In genomic region chr2:12127639-12128038, GRCh38 we compare ENCODE assay signal across 14 cellular contexts.
A peak's percentile ranks its signal among the peaks of the same experiment; 100 is the strongest.
DNase-seq lines count a peak whose midpoint lies in the region; ATAC-seq, FAIRE-seq and TF ChIP-seq lines count a peak whose summit lies in the region.
"Had no signal": no experiment of that assay in that cellular context is flagged by ENCODE, and none has a peak within 500 bp of the region (broad histone marks: within the 10 kb centered on the region; RNA-seq: fewer than 3 reads in every experiment).

No MANE protein-coding gene starts in this region.

- POLR2A ChIA-PET in GM12878 (lab: Charles Lee), result interaction anchor here (0.6 kb wide), 1 partner anchor 9 kb away, joined by 3 read pairs; no protein-coding TSS in a partner anchor

- DNase-seq in activated naive CD4-positive, alpha-beta T cell treated with anti-CD3 and anti-CD28 coated beads for 36 hours, result peak; percentile 37
- no peak for DNase-seq in activated naive CD4-positive, alpha-beta T cell treated with Interleukin-2 at 50 U/mL for 16 hours
- DNase-seq in Jurkat, Clone E6-1 (ENCODE audit: low read depth, low spot score), result peak; percentile 17
- DNase-seq in GM12878 (ENCODE audit: low read depth, low spot score), result no peak
- no peak for DNase-seq in sigmoid colon
- no peak for DNase-seq in neural progenitor cell (ENCODE audit: low spot score)
- DNase-seq: NCI-H226; stimulated activated CD4-positive, alpha-beta T cell treated with anti-CD3 and anti-CD28 coated beads, Interleukin-12 subunit alpha, Interleukin-12 subunit beta, amount 100 ng/mL, for 4 hours had no signal

- 52% methylated on average over 2 of the region's 2 CpGs for WGBS in GM12878 (ENCODE audit: insufficient coverage, insufficient replicate concordance, low lambda C conversion rate, missing lambda C conversion rate)
- WGBS in thymus, result 12% methylated on average over 2 of the region's 2 CpGs
- WGBS in sigmoid colon, 2 donors, result 40 to 65% methylated on average over 2 of the region's 2 CpGs

- RAD21 ChIA-PET in GM12878 (lab: Charles Lee; ENCODE audit: unreplicated experiment), result no interaction called here

- no peak for TF ChIP-seq RAD21 in GM12878 (IDR thresholded peaks at IDR 0.05; ENCODE audit: insufficient read depth, low read depth, low read length)

- H3K9ac ChIP-seq in GM12878 (ENCODE audit: control insufficient read depth, insufficient read depth, low read length), result no peak overlapping the region
- H3K9ac ChIP-seq in neural progenitor cell, result no peak overlapping the region

- H3F3A ChIP-seq in neural progenitor cell (ENCODE audit: low read depth), result no peaks in the 10 kb centered on the region

- TF ChIP-seq CTCF in GM12878 (IDR thresholded peaks at IDR 0.05 in 2 of 3, conservative IDR thresholded peaks at IDR 0.05 in 1 of 3; ENCODE audit: control insufficient read depth in 2 of 3, extremely low read depth in 1 of 3, insufficient read depth in 1 of 3, low read depth in 3 of 3, low read length in 3 of 3) (no peak), sigmoid colon (IDR thresholded peaks at IDR 0.05) (no peak), neural progenitor cell (IDR thresholded peaks at IDR 0.05) (no peak)

- H3K4me1 Mint-ChIP-seq in activated naive CD4-positive, alpha-beta T cell treated with anti-CD3 and anti-CD28 coated beads for 36 hours (ENCODE audit: low read depth), result peaks cover 2% of the 10 kb centered on the region
- H3K4me1 Mint-ChIP-seq in neural progenitor cell, result no peaks in the 10 kb centered on the region
- H3K4me1 Mint-ChIP-seq: brain had no signal

- peak overlapping the region; percentile 74 for H3K27ac Mint-ChIP-seq in activated naive CD4-positive, alpha-beta T cell treated with anti-CD3 and anti-CD28 coated beads for 36 hours
- H3K27ac Mint-ChIP-seq in neural progenitor cell, result no peak overlapping the region

- no TSS peak for BruUV-seq in GM12878 (replicated peaks; lab: Mats Ljungman, UMichigan)

- in situ Hi-C loops in GM12878 (cut with MboI), result no loop called here

- intact Hi-C loops in activated naive CD4-positive, alpha-beta T cell treated with anti-CD3 and anti-CD28 coated beads for 36 hours (cut with micrococcal nuclease), result loop anchor here (1.0 to 10.0 kb wide), 13 partner anchors 21 to 880 kb away; partner anchors contain the start of genes LPIN1 and TRIB2
- intact Hi-C loops in GM12878 (cut with micrococcal nuclease; ENCODE audit: unreplicated experiment), result no loop called here
- intact Hi-C loops in sigmoid colon (cut with DNase I), result no loop called here

- TF ChIP-seq EP300 in GM12878 (IDR thresholded peaks at IDR 0.05; ENCODE audit: borderline replicate concordance in 1 of 2, control insufficient read depth in 1 of 2, low read depth in 2 of 2, low read length in 2 of 2) (no peak), sigmoid colon (IDR thresholded peaks at IDR 0.05) (no peak)

- H2AFZ ChIP-seq in GM12878 (ENCODE audit: control insufficient read depth, low read depth, low read length), result peak overlapping the region; percentile 19; the same call in 1 of the 2 replicates
- no peak overlapping the region for H2AFZ ChIP-seq in neural progenitor cell (replicated peaks)
- H2AFZ ChIP-seq: hepatocyte had no signal

- H3K9me3 ChIP-seq in GM12878 (replicated peaks; ENCODE audit: control insufficient read depth, insufficient read depth, low read length) (peaks cover 1% of the 10 kb centered on the region; the same call in 2 of the 3 replicates), thymus (ENCODE audit: control insufficient read depth) (no peaks in the 10 kb centered on the region), sigmoid colon (peaks cover 0 to 5% (median 0%) of the 10 kb centered on the region in 4 donors), neural progenitor cell (ENCODE audit: low read depth) (no peaks in the 10 kb centered on the region)

- H3K4me3 Mint-ChIP-seq in activated naive CD4-positive, alpha-beta T cell treated with anti-CD3 and anti-CD28 coated beads for 36 hours, result no peak overlapping the region
- H3K4me3 Mint-ChIP-seq in neural progenitor cell, result no peak overlapping the region
- H3K4me3 Mint-ChIP-seq: brain had no signal

- H4K20me1 ChIP-seq in GM12878 (ENCODE audit: control insufficient read depth, insufficient read depth) (no peaks in the 10 kb centered on the region), neural progenitor cell (ENCODE audit: low read depth) (no peaks in the 10 kb centered on the region)

- no peaks in the 10 kb centered on the region for H3K27me3 Mint-ChIP-seq in activated naive CD4-positive, alpha-beta T cell treated with anti-CD3 and anti-CD28 coated beads for 36 hours (ENCODE audit: low read depth)
- peaks cover 2% of the 10 kb centered on the region for H3K27me3 Mint-ChIP-seq in neural progenitor cell (ENCODE audit: insufficient read depth, low read depth)

- H3K4me2 ChIP-seq in GM12878 (ENCODE audit: control insufficient read depth, insufficient read depth) (no peak overlapping the region; the same call in 1 of the 2 replicates), neural progenitor cell (no peak overlapping the region)
- H3K4me2 ChIP-seq: hepatocyte had no signal

- H3K27me3 ChIP-seq in GM12878 (replicated peaks in 1 of 2; ENCODE audit: control insufficient read depth in 2 of 2, insufficient read depth in 2 of 2, low read length in 1 of 2), result no peaks in the 10 kb centered on the region
- no peaks in the 10 kb centered on the region for H3K27me3 ChIP-seq in thymus (ENCODE audit: control insufficient read depth, insufficient read depth)
- no peaks in the 10 kb centered on the region for H3K27me3 ChIP-seq in sigmoid colon
- H3K27me3 ChIP-seq in neural progenitor cell, result no peaks in the 10 kb centered on the region
- H3K27me3 ChIP-seq: hepatocyte, Peyer's patch had no signal

- H3K79me2 ChIP-seq in GM12878 (ENCODE audit: control insufficient read depth, insufficient read depth, low read length) (no peaks in the 10 kb centered on the region), neural progenitor cell (ENCODE audit: low read depth) (no peaks in the 10 kb centered on the region)
- H3K79me2 ChIP-seq: hepatocyte had no signal

- no peak for FAIRE-seq in GM12878 (lab: Jason Lieb, UNC)
- FAIRE-seq: urothelium cell line had no signal

- CTCF ChIA-PET in activated naive CD4-positive, alpha-beta T cell treated with anti-CD3 and anti-CD28 coated beads for 36 hours (lab: Charles Lee), result no interaction called here
- CTCF ChIA-PET in GM12878 (lab: Yijun Ruan, JAX), result interaction anchor here (0.6 kb wide), 1 partner anchor 58 kb away, joined by 4 read pairs; no protein-coding TSS in a partner anchor

- H3K9me3 Mint-ChIP-seq in activated naive CD4-positive, alpha-beta T cell treated with anti-CD3 and anti-CD28 coated beads for 36 hours, result no peaks in the 10 kb centered on the region
- peaks cover 4% of the 10 kb centered on the region for H3K9me3 Mint-ChIP-seq in neural progenitor cell

- TF ChIP-seq POLR2A in GM12878 (IDR thresholded peaks at IDR 0.05; ENCODE audit: low read depth, low read length) (no peak), sigmoid colon (IDR thresholded peaks at IDR 0.05) (no peak)

- H3K27ac ChIP-seq in GM12878 (ENCODE audit: control insufficient read depth, insufficient read depth), result no peak overlapping the region; the same call in 1 of the 2 replicates
- H3K27ac ChIP-seq in thymus (ENCODE audit: low read depth), result peak overlapping the region; percentile 61
- H3K27ac ChIP-seq in sigmoid colon, result no peak overlapping the region
- H3K27ac ChIP-seq in neural progenitor cell, result no peak overlapping the region
- H3K27ac ChIP-seq: hepatocyte had no signal

- SMC1A ChIA-PET in GM12878 (lab: Charles Lee; ENCODE audit: uncharacterized antibody, unreplicated experiment), result interaction anchor here (0.8 to 1.7 kb wide), 2 partner anchors 14 to 198 kb away, joined by 3 to 4 read pairs; no protein-coding TSS in a partner anchor

- no peaks in the 10 kb centered on the region; the same call in 1 of the 2 replicates for H3K4me1 ChIP-seq in GM12878 (ENCODE audit: control insufficient read depth, insufficient read depth, low read length)
- peaks cover 11% of the 10 kb centered on the region for H3K4me1 ChIP-seq in thymus (ENCODE audit: control insufficient read depth, insufficient read depth, low read length)
- H3K4me1 ChIP-seq in sigmoid colon, result peaks cover 0 to 6% (median 0%) of the 10 kb centered on the region in 4 donors
- no peaks in the 10 kb centered on the region for H3K4me1 ChIP-seq in neural progenitor cell

- H3K4me3 ChIP-seq in Jurkat, Clone E6-1 (ENCODE audit: low read length), result no peak overlapping the region
- H3K4me3 ChIP-seq in GM12878, result no peak overlapping the region
- peak overlapping the region; percentile 32 for H3K4me3 ChIP-seq in thymus (ENCODE audit: low read length)
- H3K4me3 ChIP-seq in sigmoid colon, result no peak overlapping the region
- no peak overlapping the region for H3K4me3 ChIP-seq in neural progenitor cell
- H3K4me3 ChIP-seq: hepatocyte, Peyer's patch had no signal

- H3K36me3 ChIP-seq in GM12878 (ENCODE audit: control insufficient read depth in 2 of 2, insufficient read depth in 2 of 2, low read length in 1 of 2), result no peaks in the 10 kb centered on the region; a peak in 1 of 4 replicates
- no peaks in the 10 kb centered on the region for H3K36me3 ChIP-seq in thymus (ENCODE audit: control insufficient read depth, insufficient read depth)
- no peaks in the 10 kb centered on the region for H3K36me3 ChIP-seq in sigmoid colon
- H3K36me3 ChIP-seq in neural progenitor cell, result no peaks in the 10 kb centered on the region
- H3K36me3 ChIP-seq: Peyer's patch had no signal

- no peaks in the 10 kb centered on the region for H3K36me3 Mint-ChIP-seq in activated naive CD4-positive, alpha-beta T cell treated with anti-CD3 and anti-CD28 coated beads for 36 hours (ENCODE audit: low read depth)
- no peaks in the 10 kb centered on the region for H3K36me3 Mint-ChIP-seq in neural progenitor cell
- H3K36me3 Mint-ChIP-seq: brain had no signal

- ATAC-seq in GM12878 (peak; percentile 62), GM21526 (IDR thresholded peaks at IDR 0.05; ENCODE audit: low FRiP score, unreplicated experiment) (no peak)

TF ChIP-seq in GM12878, 131 proteins besides CTCF, POLR2A, EP300 and RAD21 (continues in another document):
- TF ChIP-seq BACH1 (IDR thresholded peaks at IDR 0.05; ENCODE audit: borderline replicate concordance), result no peak
- no peak for TF ChIP-seq CBX5 (IDR thresholded peaks at IDR 0.05; ENCODE audit: low read depth)

Comparison
In these comparisons a context has a peak if more than half of its experiments do, and no peak if none do; other contexts are left out.
1. DNase-seq: peak in activated naive CD4-positive, alpha-beta T cell treated with anti-CD3 and anti-CD28 coated beads for 36 hours (single experiment) and Jurkat, Clone E6-1 (single experiment); none in activated naive CD4-positive, alpha-beta T cell treated with Interleukin-2 at 50 U/mL for 16 hours (single experiment), GM12878 (single experiment), sigmoid colon (single experiment) and neural progenitor cell (single experiment).